14 cellular contexts compared by ENCODE assay signal in genomic region chr6:28810655-28811053, GRCh38.
DNase-seq lines count a peak whose midpoint lies in the region; ATAC-seq, FAIRE-seq and TF ChIP-seq lines count a peak whose summit lies in the region.
"Had no signal": no experiment of that assay in that cellular context is flagged by ENCODE, and none has a peak within 500 bp of the region (broad histone marks: within the 10 kb centered on the region; RNA-seq: fewer than 3 reads in every experiment).

No MANE protein-coding gene starts in this region.

- H3K4me3 ChIP-seq in brain microvascular endothelial cell (ENCODE audit: low read depth, low read length), result peak overlapping the region; percentile 46
- H3K4me3 ChIP-seq: adrenal gland, thoracic aorta had no signal

- no peak overlapping the region for H3K27ac ChIP-seq in brain microvascular endothelial cell
- H3K27ac ChIP-seq: adrenal gland, thoracic aorta had no signal

- peak overlapping the region; percentile 29 for H3K4me3 Mint-ChIP-seq in T-helper 1 cell treated with Interleukin-12 subunit alpha and Interleukin-12 subunit beta and Interleukin-4 antibody, amounts not matched to agents 30 μg/mL and 1 μg/mL, for 36 hours
- peak overlapping the region; percentile 82 for H3K4me3 Mint-ChIP-seq in nephron progenitor cell

- H3K4me1 Mint-ChIP-seq in T-helper 1 cell treated with Interleukin-12 subunit alpha and Interleukin-12 subunit beta and Interleukin-4 antibody, amounts not matched to agents 30 μg/mL and 1 μg/mL, for 36 hours (ENCODE audit: low read depth), result peaks cover 20% of the 10 kb centered on the region
- H3K4me1 Mint-ChIP-seq in nephron progenitor cell, result peaks cover 39% of the 10 kb centered on the region

- H3K27me3 ChIP-seq in brain microvascular endothelial cell (replicated peaks), result peaks cover 21% of the 10 kb centered on the region

- TF ChIP-seq CTCF in brain microvascular endothelial cell (IDR thresholded peaks at IDR 0.05; ENCODE audit: low read depth, low read length, missing control alignments), result no peak
- no peak for TF ChIP-seq CTCF in nephron progenitor cell (IDR thresholded peaks at IDR 0.05)

- no peak for FAIRE-seq in frontal cortex (lab: Jason Lieb, UNC)
- FAIRE-seq: H54 had no signal

- H3K27ac Mint-ChIP-seq in T-helper 1 cell treated with Interleukin-12 subunit alpha and Interleukin-12 subunit beta and Interleukin-4 antibody, amounts not matched to agents 30 μg/mL and 1 μg/mL, for 36 hours, result peak overlapping the region; percentile 73
- H3K27ac Mint-ChIP-seq in nephron progenitor cell, result no peak overlapping the region

- in situ Hi-C loops in KBM-7 (cut with MboI; ENCODE audit: low pct_unique_long_range_greater_than_20kb, low sequenced_read_pairs) (no loop called here), brain microvascular endothelial cell (cut with HindIII; ENCODE audit: low pct_ligation_motif_present, low sequenced_read_pairs) (no loop called here)

- no peak for DNase-seq in T-helper 1 cell
- peak; percentile 52 for DNase-seq in KBM-7
- no peak for DNase-seq in brain microvascular endothelial cell
- DNase-seq in nephron progenitor cell, result no peak
- DNase-seq in NCI-H146 treated with DMSO at 0.1 percent for 48 hours (lab: John Stamatoyannopoulos, UW; ENCODE audit: unreplicated experiment), result no peak
- DNase-seq in frontal cortex (ENCODE audit: low spot score in 2 of 2), result no peak
- DNase-seq: ACHN; adrenal gland; NCI-H1417; stimulated activated CD4-positive, alpha-beta T cell treated with anti-CD3 and anti-CD28 coated beads, Interleukin-4, amount 100 ng/mL, for 4 hours had no signal

- H3K36me3 ChIP-seq in brain microvascular endothelial cell (replicated peaks), result no peaks in the 10 kb centered on the region
- H3K36me3 ChIP-seq: adrenal gland, thoracic aorta had no signal

- H3K27me3 Mint-ChIP-seq in T-helper 1 cell treated with Interleukin-12 subunit alpha and Interleukin-12 subunit beta and Interleukin-4 antibody, amounts not matched to agents 30 μg/mL and 1 μg/mL, for 36 hours (ENCODE audit: low read depth), result peaks cover 91% of the 10 kb centered on the region
- H3K27me3 Mint-ChIP-seq in nephron progenitor cell (ENCODE audit: low read depth, poor library complexity), result peaks cover 100% of the 10 kb centered on the region

- H3K36me3 Mint-ChIP-seq in T-helper 1 cell treated with Interleukin-12 subunit alpha and Interleukin-12 subunit beta and Interleukin-4 antibody, amounts not matched to agents 30 μg/mL and 1 μg/mL, for 36 hours (ENCODE audit: low read depth), result peaks cover 12% of the 10 kb centered on the region
- H3K36me3 Mint-ChIP-seq in nephron progenitor cell (ENCODE audit: low read depth), result no peaks in the 10 kb centered on the region

- peaks cover 29% of the 10 kb centered on the region for H3K9me3 Mint-ChIP-seq in T-helper 1 cell treated with Interleukin-12 subunit alpha and Interleukin-12 subunit beta and Interleukin-4 antibody, amounts not matched to agents 30 μg/mL and 1 μg/mL, for 36 hours
- H3K9me3 Mint-ChIP-seq in nephron progenitor cell, result peaks cover 6% of the 10 kb centered on the region

- no peak for ATAC-seq in HG02970 (IDR thresholded peaks at IDR 0.05; ENCODE audit: low FRiP score, unreplicated experiment)
